9 cellular contexts compared by ENCODE assay signal in the genomic region with DNA sequence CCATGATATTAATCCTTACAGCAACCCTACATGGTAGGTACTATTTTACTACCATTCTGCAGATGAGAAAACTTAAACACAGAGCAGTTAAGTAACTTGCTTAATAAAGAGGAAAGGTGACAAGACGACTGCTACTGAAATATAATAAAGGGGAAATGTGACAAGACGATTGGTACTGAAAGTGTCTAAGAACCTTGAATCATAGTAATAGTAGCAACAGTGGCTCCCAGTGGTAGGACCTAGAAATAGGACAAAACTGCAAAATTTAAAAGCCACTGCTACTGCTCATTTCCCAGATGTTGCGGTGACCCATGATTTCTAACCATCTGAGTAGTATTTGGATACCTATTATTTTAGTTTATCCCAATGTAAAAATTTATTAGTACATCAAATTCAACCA.
DNase-seq lines count a peak whose midpoint lies in the region; ATAC-seq and TF ChIP-seq lines count a peak whose summit lies in the region.
"Had no signal": no experiment of that assay in that cellular context is flagged by ENCODE, and none has a peak within 500 bp of the region (broad histone marks: within the 10 kb centered on the region; RNA-seq: fewer than 3 reads in every experiment).

No MANE protein-coding gene starts in this region.

- ATAC-seq in GM21717 (IDR thresholded peaks at IDR 0.05; ENCODE audit: unreplicated experiment) (peak; percentile 66), upper lobe of left lung (ENCODE audit: low FRiP score in 2 of 2) (no peak)
- no peak for ATAC-seq in activated CD8-positive, alpha-beta memory T cell treated with anti-CD3 and anti-CD28 coated beads, Interleukin-2, amount 10 ng/mL, durations not matched to agents 7 days and 5 days

- H3K36me3 ChIP-seq in MM.1S (replicated peaks; ENCODE audit: insufficient read depth, low read length) (no peaks in the 10 kb centered on the region), upper lobe of left lung (no peaks in the 10 kb centered on the region), tibial artery (no peaks in the 10 kb centered on the region)

- no peak overlapping the region for H3K27ac Mint-ChIP-seq in activated CD8-positive, alpha-beta memory T cell treated with anti-CD3 and anti-CD28 coated beads, Interleukin-2, amount 10 ng/mL, durations not matched to agents 7 days and 5 days
- H3K27ac Mint-ChIP-seq: brain had no signal

- no peaks in the 10 kb centered on the region for H3K9me3 Mint-ChIP-seq in activated CD8-positive, alpha-beta memory T cell treated with anti-CD3 and anti-CD28 coated beads, Interleukin-2, amount 10 ng/mL, durations not matched to agents 7 days and 5 days (ENCODE audit: low read depth)

- H3K27ac ChIP-seq in MM.1S (ENCODE audit: low read length) (no peak overlapping the region), upper lobe of left lung (no peak overlapping the region), tibial artery (no peak overlapping the region)

- H3K4me1 ChIP-seq in MM.1S (ENCODE audit: low read length) (peaks cover 7% of the 10 kb centered on the region; the same call in 1 of the 2 replicates), upper lobe of left lung (no peaks in the 10 kb centered on the region), tibial artery (no peaks in the 10 kb centered on the region)

- no peaks in the 10 kb centered on the region for H3K4me1 Mint-ChIP-seq in activated CD8-positive, alpha-beta memory T cell treated with anti-CD3 and anti-CD28 coated beads, Interleukin-2, amount 10 ng/mL, durations not matched to agents 7 days and 5 days
- H3K4me1 Mint-ChIP-seq: brain had no signal

- no peaks in the 10 kb centered on the region for H3K27me3 Mint-ChIP-seq in activated CD8-positive, alpha-beta memory T cell treated with anti-CD3 and anti-CD28 coated beads, Interleukin-2, amount 10 ng/mL, durations not matched to agents 7 days and 5 days
- H3K27me3 Mint-ChIP-seq: brain had no signal

- H3K27me3 ChIP-seq in MM.1S (replicated peaks; ENCODE audit: insufficient read depth, low read length) (no peaks in the 10 kb centered on the region), upper lobe of left lung (no peaks in the 10 kb centered on the region), tibial artery (no peaks in the 10 kb centered on the region)

- WGBS in upper lobe of left lung, 2 donors: 35 to 46% methylated on average over 3 of the region's 3 CpGs

- intact Hi-C loops in tibial artery (cut with DNase I; ENCODE audit: low total_unique reads): no loop called here

- H4K20me1 ChIP-seq in MM.1S (ENCODE audit: insufficient read depth, low read length): no peaks in the 10 kb centered on the region

- TF ChIP-seq POLR2A in upper lobe of left lung (IDR thresholded peaks at IDR 0.05): no peak

- TF ChIP-seq CTCF in GM12872 (IDR thresholded peaks at IDR 0.05; ENCODE audit: insufficient read depth, low read depth, low read length): peak; percentile 25; the same call in 1 of the 3 replicates
- peak; percentile 33 for TF ChIP-seq CTCF in MM.1S (IDR thresholded peaks at IDR 0.05; ENCODE audit: low read length)
- TF ChIP-seq CTCF in upper lobe of left lung (IDR thresholded peaks at IDR 0.05): no peak
- no peak for TF ChIP-seq CTCF in tibial artery (IDR thresholded peaks at IDR 0.05)

- no peaks in the 10 kb centered on the region for H3F3A ChIP-seq in MM.1S (ENCODE audit: insufficient read depth, low read length)

- H3K4me2 ChIP-seq in MM.1S (ENCODE audit: low read depth, low read length): no peak overlapping the region

- H3K79me2 ChIP-seq in MM.1S (ENCODE audit: low read length): no peaks in the 10 kb centered on the region

- no peak overlapping the region for H3K9ac ChIP-seq in MM.1S (ENCODE audit: low read length)

- H2AFZ ChIP-seq in MM.1S (ENCODE audit: low read length): no peak overlapping the region

- no peak overlapping the region for H3K4me3 Mint-ChIP-seq in activated CD8-positive, alpha-beta memory T cell treated with anti-CD3 and anti-CD28 coated beads, Interleukin-2, amount 10 ng/mL, durations not matched to agents 7 days and 5 days
- H3K4me3 Mint-ChIP-seq: brain had no signal

- CTCF ChIA-PET in activated CD8-positive, alpha-beta memory T cell treated with anti-CD3 and anti-CD28 coated beads, Interleukin-2, amount 10 ng/mL, durations not matched to agents 7 days and 5 days (lab: Charles Lee): no interaction called here

- H3K36me3 Mint-ChIP-seq in activated CD8-positive, alpha-beta memory T cell treated with anti-CD3 and anti-CD28 coated beads, Interleukin-2, amount 10 ng/mL, durations not matched to agents 7 days and 5 days: no peaks in the 10 kb centered on the region
- H3K36me3 Mint-ChIP-seq: brain had no signal

- peak; percentile 16 for DNase-seq in MM.1S
- DNase-seq in iPS-NIHi7 (ENCODE audit: extremely low spot score): peak; percentile 37
- no peak for DNase-seq in ecto neural progenitor cell (ENCODE audit: low spot score)
- no peak for DNase-seq in upper lobe of left lung
- no peak for DNase-seq in activated CD8-positive, alpha-beta memory T cell treated with anti-CD3 and anti-CD28 coated beads, Interleukin-2, amount 10 ng/mL, durations not matched to agents 7 days and 5 days
- no peak for DNase-seq in tibial artery

- TF ChIP-seq EP300 in upper lobe of left lung (IDR thresholded peaks at IDR 0.05): no peak

- H3K9me3 ChIP-seq in MM.1S (replicated peaks; ENCODE audit: insufficient read depth, low read length): no peaks in the 10 kb centered on the region
- H3K9me3 ChIP-seq in upper lobe of left lung: no peaks in the 10 kb centered on the region
- H3K9me3 ChIP-seq in tibial artery: no peaks in the 10 kb centered on the region

- H3K9me2 ChIP-seq in MM.1S (replicated peaks; ENCODE audit: insufficient read depth, low read length): no peaks in the 10 kb centered on the region

- H3K4me3 ChIP-seq in MM.1S (ENCODE audit: low read length) (no peak overlapping the region), upper lobe of left lung (no peak overlapping the region), tibial artery (no peak overlapping the region)

Comparison
In these comparisons a context has a peak if more than half of its experiments do, and no peak if none do; other contexts are left out.
1. CTCF ChIP-seq: peak in GM12872 (single experiment) and MM.1S (single experiment); none in upper lobe of left lung (0 of 6) and tibial artery (0 of 2).
2. DNase-seq: peak in MM.1S (single experiment) and iPS-NIHi7 (single experiment); none in ecto neural progenitor cell (single experiment), upper lobe of left lung (0 of 2), activated CD8-positive, alpha-beta memory T cell treated with anti-CD3 and anti-CD28 coated beads, Interleukin-2, amount 10 ng/mL, durations not matched to agents 7 days and 5 days (single experiment) and tibial artery (0 of 2).